In genomic region chr11:7501251-7501650, GRCh38 we compare ENCODE assay signal across 16 cellular contexts. TPM values are rescaled to one million over a fixed set of nuclear protein-coding genes. Genes with fewer than 3 reads are reported as not detected.
DNase-seq lines count a peak whose midpoint lies in the region; ATAC-seq, FAIRE-seq and TF ChIP-seq lines count a peak whose summit lies in the region.
"Had no signal": no experiment of that assay in that cellular context is flagged by ENCODE, and none has a peak within 500 bp of the region (broad histone marks: within the 10 kb centered on the region; RNA-seq: fewer than 3 reads in every experiment).

No MANE protein-coding gene starts in this region.

- H2AFZ ChIP-seq in H1 (ENCODE audit: low read length), result peak overlapping the region; percentile 25

- TF ChIP-seq POLR2A in H1 (IDR thresholded peaks at IDR 0.05; ENCODE audit: control extremely low read depth in 1 of 2, low read depth in 2 of 2, low read length in 2 of 2), result no peak

- H3K9ac ChIP-seq in H1 (replicated peaks in 1 of 4; ENCODE audit: extremely low read depth in 1 of 4, low read depth in 3 of 4, low read length in 3 of 4), result no peak overlapping the region
- H3K9ac ChIP-seq: BLaER1 treated with 17β-estradiol and CSF1 and Interleukin-3, amounts not matched to agents 10 nM and 100 nM had no signal

- peaks cover 0 to 1% (median 0%) of the 10 kb centered on the region in 4 experiments; a peak in 1 of 7 replicates for H3K27me3 ChIP-seq in H1 (replicated peaks in 1 of 4; ENCODE audit: control insufficient read depth in 3 of 4, extremely low read depth in 1 of 4, insufficient read depth in 3 of 4, low read length in 3 of 4)
- H3K27me3 ChIP-seq in left lung, result no peaks in the 10 kb centered on the region
- H3K27me3 ChIP-seq: BLaER1 treated with 17β-estradiol and CSF1 and Interleukin-3, amounts not matched to agents 10 nM and 100 nM had no signal

- H3K23me2 ChIP-seq in H1 (ENCODE audit: low read depth, low read length), result no peaks in the 10 kb centered on the region

- ATAC-seq in left lung (peak; percentile 79), Right ventricle myocardium inferior (no peak), GM19452 (IDR thresholded peaks at IDR 0.05; ENCODE audit: unreplicated experiment) (no peak)
- ATAC-seq: K562 had no signal

- H2BK15ac ChIP-seq in H1 (ENCODE audit: low read length), result no peak overlapping the region

- no peak overlapping the region for H3K14ac ChIP-seq in H1 (ENCODE audit: insufficient read length)

- no peak overlapping the region for H4K91ac ChIP-seq in H1 (replicated peaks; ENCODE audit: insufficient read length, low read length)

- TF ChIP-seq CTCF in HEK293 (tag by site-specific recombination; IDR thresholded peaks at IDR 0.05) (no peak), H1 (IDR thresholded peaks at IDR 0.05; ENCODE audit: control extremely low read depth in 1 of 3, insufficient read depth in 1 of 3, low read depth in 1 of 3, low read length in 3 of 3) (no peak), left lung (IDR thresholded peaks at IDR 0.05) (no peak)

- no peak overlapping the region for H3K4ac ChIP-seq in H1 (replicated peaks; ENCODE audit: insufficient read length, low read depth, low read length)

- TF ChIP-seq RAD21 in H1 (IDR thresholded peaks at IDR 0.05 in 1 of 2, conservative IDR thresholded peaks at IDR 0.05 in 1 of 2; ENCODE audit: low read depth in 2 of 2, low read length in 2 of 2), result no peak

- H3K56ac ChIP-seq in H1 (replicated peaks; ENCODE audit: insufficient read length, low read depth, low read length), result no peak overlapping the region

- H3K4me3 ChIP-seq in HEK293 (ENCODE audit: low read depth, low read length), result no peak overlapping the region
- no peak overlapping the region for H3K4me3 ChIP-seq in H1 (ENCODE audit: extremely low read depth in 1 of 4, insufficient read depth in 2 of 4, low read depth in 3 of 4, low read length in 4 of 4)
- H3K4me3 ChIP-seq in left lung, result no peak overlapping the region
- H3K4me3 ChIP-seq: BLaER1 treated with 17β-estradiol and CSF1 and Interleukin-3, amounts not matched to agents 10 nM and 100 nM; K562 had no signal

- no peak overlapping the region for H2BK5ac ChIP-seq in H1 (ENCODE audit: low read depth, low read length)

- H3K79me1 ChIP-seq in H1 (ENCODE audit: low read depth, low read length), result no peaks in the 10 kb centered on the region

- no peaks in the 10 kb centered on the region for H4K20me1 ChIP-seq in H1 (replicated peaks in 1 of 2; ENCODE audit: control insufficient read depth in 1 of 2, insufficient read depth in 2 of 2, low read length in 2 of 2)
- H4K20me1 ChIP-seq: BLaER1 treated with 17β-estradiol and CSF1 and Interleukin-3, amounts not matched to agents 10 nM and 100 nM had no signal

- H3K23ac ChIP-seq in H1 (ENCODE audit: insufficient read length), result no peak overlapping the region

- no peak overlapping the region for H4K5ac ChIP-seq in H1 (ENCODE audit: insufficient read length, low read depth, low read length)

- H2BK20ac ChIP-seq in H1 (ENCODE audit: low read length), result no peak overlapping the region

- H3K4me2 ChIP-seq in H1 (ENCODE audit: insufficient read depth in 1 of 2, low read depth in 2 of 2, low read length in 2 of 2), result no peak overlapping the region
- H3K4me2 ChIP-seq: BLaER1 treated with 17β-estradiol and CSF1 and Interleukin-3, amounts not matched to agents 10 nM and 100 nM had no signal

- H3K79me2 ChIP-seq in H1 (ENCODE audit: control insufficient read depth in 1 of 2, insufficient read depth in 2 of 2, low read length in 2 of 2), result no peaks in the 10 kb centered on the region

- intact Hi-C loops in left lung (cut with DNase I), result no loop called here
- intact Hi-C loops in Right ventricle myocardium inferior (cut with DNase I), result no loop called here

- POLR2A ChIA-PET in HEK293 (lab: Yijun Ruan, JAX), result no interaction called here
- POLR2A ChIA-PET in H1 (lab: Charles Lee; ENCODE audit: partially characterized antibody), result no interaction called here

- no peak for TF ChIP-seq EP300 in H1 (IDR thresholded peaks at IDR 0.05; ENCODE audit: borderline replicate concordance in 1 of 2, low read depth in 2 of 2, low read length in 2 of 2)

- H3K36me3 ChIP-seq in HEK293 (ENCODE audit: control insufficient read depth in 2 of 2, insufficient read depth in 1 of 2, low read length in 2 of 2) (no peaks in the 10 kb centered on the region), H1 (ENCODE audit: control insufficient read depth in 2 of 4, insufficient read depth in 4 of 4, low read length in 3 of 4) (no peaks in the 10 kb centered on the region), left lung (no peaks in the 10 kb centered on the region)
- H3K36me3 ChIP-seq: BLaER1 treated with 17β-estradiol and CSF1 and Interleukin-3, amounts not matched to agents 10 nM and 100 nM had no signal

- H3K27ac ChIP-seq in HEK293 (ENCODE audit: extremely low read depth, low read depth, low read length), result no peak overlapping the region
- no peak overlapping the region for H3K27ac ChIP-seq in H1 (ENCODE audit: low read depth, low read length)
- H3K27ac ChIP-seq in left lung, result no peak overlapping the region
- H3K27ac ChIP-seq: BLaER1 treated with 17β-estradiol and CSF1 and Interleukin-3, amounts not matched to agents 10 nM and 100 nM; HL-60 had no signal

- H3K9me3 ChIP-seq in HEK293 (ENCODE audit: control insufficient read depth, insufficient read depth, low read depth, low read length) (no peaks in the 10 kb centered on the region), H1 (ENCODE audit: insufficient read depth in 2 of 2, low read depth in 1 of 2, low read length in 1 of 2) (no peaks in the 10 kb centered on the region), left lung (no peaks in the 10 kb centered on the region)
- H3K9me3 ChIP-seq: BLaER1 treated with 17β-estradiol and CSF1 and Interleukin-3, amounts not matched to agents 10 nM and 100 nM had no signal

- no peak overlapping the region for H3K18ac ChIP-seq in H1 (ENCODE audit: extremely low read depth, low read length)

- no peak overlapping the region for H2AK5ac ChIP-seq in H1 (ENCODE audit: low read depth, low read length)

- H2BK12ac ChIP-seq in H1 (ENCODE audit: low read depth, low read length), result no peak overlapping the region

- H3K4me1 ChIP-seq in HEK293 (ENCODE audit: control insufficient read depth, insufficient read depth, low read length) (no peaks in the 10 kb centered on the region), H1 (replicated peaks in 1 of 4; ENCODE audit: control insufficient read depth in 3 of 4, insufficient read depth in 4 of 4, low read length in 3 of 4) (peaks cover 0 to 5% (median 2%) of the 10 kb centered on the region in 4 experiments; a peak in 2 of 7 replicates), left lung (peaks cover 0 to under 1% of the 10 kb centered on the region in 2 donors)

- DNase-seq in ELF-1 (ENCODE audit: low read depth, low spot score) (peak; percentile 47), H1 (ENCODE audit: low read depth in 1 of 2, low spot score in 2 of 2) (no peak), left lung (no peak), occipital lobe (lab: John Stamatoyannopoulos, UW) (no peak), Right ventricle myocardium inferior (ENCODE audit: missing footprints) (no peak), hepatic stellate cell (ENCODE audit: low spot score) (no peak)
- DNase-seq: ACHN; CD4-positive, CD25-positive, alpha-beta regulatory T cell; DMS53; H7 had no signal

- H2BK120ac ChIP-seq in H1 (replicated peaks; ENCODE audit: low read depth, low read length), result no peak overlapping the region

- no peak overlapping the region for H4K8ac ChIP-seq in H1 (ENCODE audit: extremely low read depth, insufficient read depth, low read length)

- no peak for FAIRE-seq in H1 (lab: Jason Lieb, UNC)
- FAIRE-seq: K562 had no signal

- CTCF ChIA-PET in HEK293 (lab: Yijun Ruan, JAX), result interaction anchor here (0.7 to 3.4 kb wide), 4 partner anchors 8 to 194 kb away, joined by 3 to 14 read pairs (median 3); partner anchors contain the start of gene PPFIBP2
- CTCF ChIA-PET in H1 (lab: Charles Lee; ENCODE audit: partially characterized antibody), result interaction anchor here (0.5 to 1.9 kb wide), 6 partner anchors 11 to 359 kb away, joined by 3 to 8 read pairs (median 3); no protein-coding TSS in a partner anchor

- WGBS in H1 (ENCODE audit: extremely low coverage in 1 of 2, insufficient coverage in 1 of 2, insufficient read length in 1 of 2, insufficient replicate concordance in 2 of 2, low coverage in 1 of 2, low lambda C conversion rate in 2 of 2, missing lambda C conversion rate in 1 of 2), 2 experiments, result 89% methylated on average over 3 of the region's 3 CpGs; no CpG with 5 or more reads in 1 of the 2 experiments

TF ChIP-seq in HEK293, 187 proteins besides CTCF, POLR2A, EP300 and RAD21:
- no peak for TF ChIP-seq ZNF510 (tag by site-specific recombination; IDR thresholded peaks at IDR 0.05; ENCODE audit: insufficient replicate concordance)
- peak; percentile 56 for TF ChIP-seq ZIC2 (tag by site-specific recombination; IDR thresholded peaks at IDR 0.05)

TF ChIP-seq in H1, 55 proteins besides CTCF, POLR2A, EP300 and RAD21 (continues in another document):
- TF ChIP-seq SRF (IDR thresholded peaks at IDR 0.05; ENCODE audit: low read depth, low read length), result no peak
- TF ChIP-seq TEAD4 (IDR thresholded peaks at IDR 0.05; ENCODE audit: low read depth, low read length), result no peak

RNA-seq across cellular contexts. Expression of gene PPFIBP2, which starts 12.5 kb away (rescaled TPM):
- 9.8 and 11.7 TPM in 2 replicates for total RNA-seq in H1 (2021; fragmentation: NEBNext Ultra II Directional; extraction: Animal tissue kit (Norgen Biotek cat#: 25700))
- polyA plus RNA-seq in H1 (2011; rRNA removed), result 5.5 and 6.3 TPM in 2 replicates
- polyA plus RNA-seq in H1 (2011; cell fraction: cytosol; rRNA removed), result 7.6 TPM
- polyA plus RNA-seq in H1 (2011; cell fraction: nucleus; rRNA removed), result 19.1 TPM
- polyA plus RNA-seq in H1 (2012, experiment 1 of 2), result 6.8 to 11.5 TPM (median 8.5 TPM) in 4 replicates
- polyA plus RNA-seq in H1 (2012, experiment 2 of 2), result 1.0 TPM
- 7.7 TPM for polyA plus RNA-seq in H1 (2013, experiment 1 of 2)
- 6.1 TPM for polyA plus RNA-seq in H1 (2013, experiment 2 of 2)
- 25.4 and 30.6 TPM in 2 replicates for polyA minus RNA-seq in H1 (2011; rRNA and poly(A)+ RNA removed)
- polyA minus RNA-seq in H1 (2011; cell fraction: cytosol; rRNA and poly(A)+ RNA removed), result 6.1 TPM
- 25.8 TPM for polyA minus RNA-seq in H1 (2011; cell fraction: nucleus; rRNA and poly(A)+ RNA removed)
- 10 to 100 TPM; 18.7 to 20.1 TPM for total RNA-seq in left lung
- 15.8 TPM for total RNA-seq in occipital lobe
- 21.4 TPM for total RNA-seq in Right ventricle myocardium inferior

RNA-seq across cellular contexts. Expression of gene OLFML1, which starts 15.9 kb away (rescaled TPM):
- total RNA-seq in H1 (2021; fragmentation: NEBNext Ultra II Directional; extraction: Animal tissue kit (Norgen Biotek cat#: 25700)), result 0.24 TPM in 1 of 2 replicates, not detected in the other
- polyA plus RNA-seq in H1 (2011; rRNA removed), result 0.03 TPM in 1 of 2 replicates, not detected in the other
- polyA plus RNA-seq in H1 (2011; cell fraction: cytosol; rRNA removed), result not detected
- not detected for polyA plus RNA-seq in H1 (2011; cell fraction: nucleus; rRNA removed)
- polyA plus RNA-seq in H1 (2012, experiment 1 of 2), result 0.11 to 0.28 TPM (median 0.19 TPM) in 4 replicates
- not detected for polyA plus RNA-seq in H1 (2012, experiment 2 of 2)
- polyA plus RNA-seq in H1 (2013, experiment 1 of 2), result 0.08 TPM
- polyA plus RNA-seq in H1 (2013, experiment 2 of 2), result 0.07 TPM
- 0.22 and 0.27 TPM in 2 replicates for polyA minus RNA-seq in H1 (2011; rRNA and poly(A)+ RNA removed)
- polyA minus RNA-seq in H1 (2011; cell fraction: cytosol; rRNA and poly(A)+ RNA removed), result not detected
- polyA minus RNA-seq in H1 (2011; cell fraction: nucleus; rRNA and poly(A)+ RNA removed), result 0.20 TPM
- total RNA-seq in left lung (10 to 100 TPM; 28.8 to 44.2 TPM), occipital lobe (1.1 TPM), Right ventricle myocardium inferior (8.5 TPM)
- total RNA-seq: A172; CD4-positive, CD25-positive, alpha-beta regulatory T cell; K562 had no signal
- polyA plus RNA-seq: K562 had no signal
